In the genomic region with DNA sequence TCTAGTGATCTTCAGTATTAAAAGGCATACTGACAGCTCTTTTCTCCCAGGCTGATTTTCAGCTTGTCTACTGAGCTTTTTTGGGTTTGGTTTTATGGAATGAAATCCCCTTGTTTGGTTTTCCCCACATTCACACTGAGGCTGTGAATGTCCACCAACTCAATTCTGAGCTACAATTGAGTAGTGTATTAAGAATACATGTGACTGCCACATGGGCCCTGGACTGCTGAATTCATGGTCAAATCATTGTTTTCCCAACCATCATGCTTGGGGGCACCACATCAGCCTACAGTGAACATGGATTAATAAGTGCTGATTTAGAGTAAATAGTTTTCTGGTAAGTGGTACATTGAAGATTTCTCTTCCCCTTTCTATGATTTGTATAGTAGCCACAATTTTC, we compare ENCODE assay signal across 25 cellular contexts. TPM values are rescaled to one million over a fixed set of nuclear protein-coding genes. Genes with fewer than 3 reads are reported as not detected.
"Had no signal": no experiment of that assay in that cellular context is flagged by ENCODE, and none has a peak within 500 bp of the region (broad histone marks: within the 10 kb centered on the region; RNA-seq: fewer than 3 reads in every experiment).

No MANE protein-coding gene starts in this region.

- H3K27me3 ChIP-seq: colonic mucosa, esophagus muscularis mucosa, foreskin keratinocyte had no signal

- H3K4me3 ChIP-seq: colonic mucosa, esophagus muscularis mucosa, gastrocnemius medialis, heart right ventricle, left lung, lower lobe of right lung, mucosa of descending colon had no signal

- H3K27ac ChIP-seq: colonic mucosa, esophagus muscularis mucosa, foreskin keratinocyte, gastrocnemius medialis, heart right ventricle, left lung, lower lobe of right lung had no signal

- DNase-seq: colonic mucosa; cortex of kidney; effector CD4-positive, alpha-beta T cell; effector memory CD4-positive, alpha-beta T cell; foreskin keratinocyte; gastrocnemius medialis; glutamatergic neuron; head of caudate nucleus; heart right ventricle; hippocampal formation; left cardiac atrium; left lung; left ventricle myocardium superior; lower lobe of right lung; mesenchymal stem cell; mucosa of descending colon; naive B cell; naive thymus-derived CD8-positive, alpha-beta T cell had no signal

- FAIRE-seq: endothelial cell of umbilical vein, islet of Langerhans had no signal

RNA-seq across cellular contexts. Expression of gene RTL9, which starts 32.4 kb away (rescaled TPM):
- total RNA-seq: colonic mucosa; dermis microvascular lymphatic vessel endothelial cell; endothelial cell of umbilical vein; epithelial cell of proximal tubule; glomerular endothelial cell; lower lobe of right lung; lung microvascular endothelial cell; naive thymus-derived CD8-positive, alpha-beta T cell had no signal
- polyA plus RNA-seq: endothelial cell of umbilical vein; naive thymus-derived CD8-positive, alpha-beta T cell had no signal
